1 cellular context compared by ENCODE assay signal in the genomic region with DNA sequence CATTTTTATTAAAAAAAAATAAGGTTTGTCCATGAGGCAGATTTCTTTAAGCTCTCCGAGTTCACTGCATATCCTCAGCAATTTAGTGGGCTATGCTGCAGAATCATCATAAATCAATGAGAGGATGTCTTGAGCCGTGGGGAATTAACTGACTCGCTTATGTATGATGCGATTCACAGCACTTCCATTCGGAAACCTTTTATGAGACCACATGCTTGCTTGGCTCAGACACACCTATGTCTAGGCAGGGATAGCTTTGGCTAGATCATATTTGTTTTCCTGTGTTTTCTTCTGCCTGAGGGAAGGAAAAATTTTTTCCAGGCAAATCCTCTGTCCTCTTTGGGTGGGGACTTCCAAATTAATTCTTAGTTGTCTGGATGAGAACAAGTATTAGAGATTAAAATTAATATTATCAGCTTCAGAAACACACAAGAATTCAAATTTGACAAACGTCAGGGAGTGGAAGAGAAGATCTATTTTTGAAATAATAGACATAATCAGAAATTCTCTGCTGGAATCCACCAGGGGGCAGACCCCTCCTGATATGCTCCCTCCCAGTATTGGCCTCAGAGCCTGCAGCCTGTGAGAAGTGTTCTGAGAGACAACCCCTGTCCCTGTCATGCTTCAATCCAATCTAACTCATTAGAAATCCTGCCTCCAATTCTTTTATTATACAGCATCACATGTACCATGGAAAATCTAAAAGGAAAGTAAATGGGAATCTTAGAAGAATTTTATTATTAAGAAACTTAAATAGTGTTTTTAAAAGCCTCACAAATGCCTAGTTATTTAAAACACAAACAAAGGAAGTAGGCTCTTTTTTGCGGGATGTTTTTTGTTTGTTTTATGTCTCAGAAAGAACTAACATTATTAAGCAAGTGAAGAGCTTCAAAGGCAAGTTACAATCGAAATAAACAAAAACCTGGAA.
A peak's percentile ranks its signal among the peaks of the same experiment; 100 is the strongest.
TF ChIP-seq lines count a peak whose summit lies in the region.

No MANE protein-coding gene starts in this region.

TF ChIP-seq in GM12878, 131 proteins besides CTCF, POLR2A, EP300 and RAD21 (continued from another document):
- TF ChIP-seq BCL11A (IDR thresholded peaks at IDR 0.05; ENCODE audit: low read depth, low read length) (no peak), ZNF217 (IDR thresholded peaks at IDR 0.05) (no peak), HDAC2 (IDR thresholded peaks at IDR 0.05) (no peak), FOXM1 (IDR thresholded peaks at IDR 0.05; ENCODE audit: low read depth, low read length) (0 out of 2 replicates have a peak, but pooled peaks have one; percentile 39), FOXK2 (IDR thresholded peaks at IDR 0.05) (no peak), CHD2 (IDR thresholded peaks at IDR 0.05; ENCODE audit: borderline replicate concordance, low read depth, low read length) (no peak), RB1 (IDR thresholded peaks at IDR 0.05; ENCODE audit: borderline replicate concordance) (no peak), RELA (IDR thresholded peaks at IDR 0.05; ENCODE audit: borderline replicate concordance, partially characterized antibody) (no peak), CREM (IDR thresholded peaks at IDR 0.05; ENCODE audit: low read depth) (no peak), TCF7 (IDR thresholded peaks at IDR 0.05; ENCODE audit: borderline replicate concordance) (no peak), NFYA (IDR thresholded peaks at IDR 0.05; ENCODE audit: borderline replicate concordance, low read depth, low read length) (no peak)
TF ChIP-seq in GM12878: peak in this region for 2.
